In the genomic region with DNA sequence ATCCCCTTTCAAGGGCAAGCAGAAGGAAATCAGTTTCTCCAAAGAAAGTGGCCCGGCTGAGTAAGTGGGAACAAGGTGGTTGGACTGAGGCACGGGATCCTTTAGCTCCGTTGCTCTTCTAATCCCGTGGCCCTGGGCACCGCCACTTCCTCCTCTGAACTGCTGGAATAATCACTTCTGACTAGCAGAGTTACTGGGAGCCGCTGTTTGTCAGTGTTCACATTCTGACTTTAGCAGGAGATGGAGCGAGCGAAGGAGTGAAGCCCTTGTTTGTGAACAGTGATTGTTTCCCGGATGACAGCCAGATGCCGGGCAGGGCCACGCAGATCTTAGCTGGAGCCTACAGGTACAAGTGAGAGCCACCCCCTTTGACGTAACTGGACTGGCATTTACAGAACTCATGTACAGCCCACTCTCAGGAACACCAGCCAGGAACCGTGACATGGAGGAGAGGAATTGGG, we compare ENCODE assay signal across 8 cellular contexts. TPM values are rescaled to one million over a fixed set of nuclear protein-coding genes. Genes with fewer than 3 reads are reported as not detected.
DNase-seq lines count a peak whose midpoint lies in the region; ATAC-seq and TF ChIP-seq lines count a peak whose summit lies in the region.

No MANE protein-coding gene starts in this region.

- H3K27me3 ChIP-seq in RWPE2 (ENCODE audit: insufficient read depth, poor library complexity, severe bottlenecking) (no peaks in the 10 kb centered on the region), muscle layer of colon (ENCODE audit: control insufficient read depth in 1 of 2, insufficient read depth in 2 of 2, low read length in 2 of 2) (no peaks in the 10 kb centered on the region)

- no peaks in the 10 kb centered on the region for H3K4me1 ChIP-seq in RWPE2 (ENCODE audit: insufficient read depth, poor library complexity, severe bottlenecking)
- H3K4me1 ChIP-seq in muscle layer of colon (ENCODE audit: insufficient read depth, low read length), result peaks cover 34% of the 10 kb centered on the region

- peaks cover 10% of the 10 kb centered on the region for H3K4me1 Mint-ChIP-seq in activated CD8-positive, alpha-beta memory T cell treated with anti-CD3 and anti-CD28 coated beads, Interleukin-2, amount 10 ng/mL, durations not matched to agents 7 days and 5 days

- peak overlapping the region; percentile 33 for H3K4me3 Mint-ChIP-seq in activated CD8-positive, alpha-beta memory T cell treated with anti-CD3 and anti-CD28 coated beads, Interleukin-2, amount 10 ng/mL, durations not matched to agents 7 days and 5 days

- H3K27ac Mint-ChIP-seq in activated CD8-positive, alpha-beta memory T cell treated with anti-CD3 and anti-CD28 coated beads, Interleukin-2, amount 10 ng/mL, durations not matched to agents 7 days and 5 days, result no peak overlapping the region

- ATAC-seq in activated CD8-positive, alpha-beta memory T cell treated with anti-CD3 and anti-CD28 coated beads, Interleukin-2, amount 10 ng/mL, durations not matched to agents 7 days and 5 days, result no peak
- ATAC-seq in RWPE2 (ENCODE audit: low read depth), result peak; percentile 11; the same call in 2 of the 3 replicates

- peak overlapping the region; percentile 28 for H3K9ac ChIP-seq in muscle layer of colon (ENCODE audit: low read length)

- H3K27ac ChIP-seq in RWPE2 (ENCODE audit: poor library complexity, severe bottlenecking) (peak overlapping the region; percentile 64), muscle layer of colon (ENCODE audit: low read depth, low read length) (peak overlapping the region; percentile 59)

- CTCF ChIA-PET in activated CD8-positive, alpha-beta memory T cell treated with anti-CD3 and anti-CD28 coated beads, Interleukin-2, amount 10 ng/mL, durations not matched to agents 7 days and 5 days (lab: Charles Lee), result interaction anchor here (0.9 kb wide), 1 partner anchor 37 kb away, joined by 3 read pairs; no protein-coding TSS in a partner anchor

- TF ChIP-seq CTCF in RWPE2 (IDR thresholded peaks at IDR 0.05; ENCODE audit: poor library complexity, severe bottlenecking), result no peak
- no peak for TF ChIP-seq CTCF in epithelial cell of esophagus (IDR thresholded peaks at IDR 0.05; ENCODE audit: insufficient read depth, low read depth, low read length, missing control alignments)

- H3K4me3 ChIP-seq in RWPE2 (ENCODE audit: severe bottlenecking) (peak overlapping the region; percentile 75), epithelial cell of esophagus (ENCODE audit: low read length) (peak overlapping the region; percentile 77), muscle layer of colon (ENCODE audit: low read depth in 1 of 2, low read length in 2 of 2) (peak overlapping the region; percentile 56 to 70)

- peaks cover 3% of the 10 kb centered on the region for H3K36me3 Mint-ChIP-seq in activated CD8-positive, alpha-beta memory T cell treated with anti-CD3 and anti-CD28 coated beads, Interleukin-2, amount 10 ng/mL, durations not matched to agents 7 days and 5 days

- no peak for DNase-seq in activated CD8-positive, alpha-beta memory T cell treated with anti-CD3 and anti-CD28 coated beads, Interleukin-2, amount 10 ng/mL, durations not matched to agents 7 days and 5 days
- no peak for DNase-seq in activated CD8-positive, alpha-beta memory T cell treated with anti-CD3 and anti-CD28 coated beads, Interleukin-2, amount 50 U/mL, for 4 hours
- DNase-seq in RWPE2 (ENCODE audit: low spot score) (no peak), epithelial cell of esophagus (ENCODE audit: low read depth) (peak; percentile 75), activated gamma-delta T cell (lab: John Stamatoyannopoulos, UW) (no peak), HPDE6-E6E7 (ENCODE audit: extremely low spot score) (no peak), SKM-1 (lab: John Stamatoyannopoulos, UW; ENCODE audit: unreplicated experiment) (no peak)

- H3K9me3 ChIP-seq in RWPE2 (ENCODE audit: severe bottlenecking) (no peaks in the 10 kb centered on the region), muscle layer of colon (ENCODE audit: low read length) (no peaks in the 10 kb centered on the region)

- H3K9me3 Mint-ChIP-seq in activated CD8-positive, alpha-beta memory T cell treated with anti-CD3 and anti-CD28 coated beads, Interleukin-2, amount 10 ng/mL, durations not matched to agents 7 days and 5 days (ENCODE audit: low read depth), result no peaks in the 10 kb centered on the region

- no peaks in the 10 kb centered on the region for H3K27me3 Mint-ChIP-seq in activated CD8-positive, alpha-beta memory T cell treated with anti-CD3 and anti-CD28 coated beads, Interleukin-2, amount 10 ng/mL, durations not matched to agents 7 days and 5 days

- H3K36me3 ChIP-seq in RWPE2 (ENCODE audit: low read depth), result peaks cover 42% of the 10 kb centered on the region
- H3K36me3 ChIP-seq in muscle layer of colon (ENCODE audit: insufficient read depth, low read length), result peaks cover 13% of the 10 kb centered on the region

RNA-seq across cellular contexts. Expression of gene ZNF496, which starts 1.3 kb away (rescaled TPM):
- total RNA-seq in activated CD8-positive, alpha-beta memory T cell treated with anti-CD3 and anti-CD28 coated beads, Interleukin-2, amount 10 ng/mL, durations not matched to agents 7 days and 5 days, result 10 to 100 TPM; 19.5 to 20.7 TPM
